In the genomic region with DNA sequence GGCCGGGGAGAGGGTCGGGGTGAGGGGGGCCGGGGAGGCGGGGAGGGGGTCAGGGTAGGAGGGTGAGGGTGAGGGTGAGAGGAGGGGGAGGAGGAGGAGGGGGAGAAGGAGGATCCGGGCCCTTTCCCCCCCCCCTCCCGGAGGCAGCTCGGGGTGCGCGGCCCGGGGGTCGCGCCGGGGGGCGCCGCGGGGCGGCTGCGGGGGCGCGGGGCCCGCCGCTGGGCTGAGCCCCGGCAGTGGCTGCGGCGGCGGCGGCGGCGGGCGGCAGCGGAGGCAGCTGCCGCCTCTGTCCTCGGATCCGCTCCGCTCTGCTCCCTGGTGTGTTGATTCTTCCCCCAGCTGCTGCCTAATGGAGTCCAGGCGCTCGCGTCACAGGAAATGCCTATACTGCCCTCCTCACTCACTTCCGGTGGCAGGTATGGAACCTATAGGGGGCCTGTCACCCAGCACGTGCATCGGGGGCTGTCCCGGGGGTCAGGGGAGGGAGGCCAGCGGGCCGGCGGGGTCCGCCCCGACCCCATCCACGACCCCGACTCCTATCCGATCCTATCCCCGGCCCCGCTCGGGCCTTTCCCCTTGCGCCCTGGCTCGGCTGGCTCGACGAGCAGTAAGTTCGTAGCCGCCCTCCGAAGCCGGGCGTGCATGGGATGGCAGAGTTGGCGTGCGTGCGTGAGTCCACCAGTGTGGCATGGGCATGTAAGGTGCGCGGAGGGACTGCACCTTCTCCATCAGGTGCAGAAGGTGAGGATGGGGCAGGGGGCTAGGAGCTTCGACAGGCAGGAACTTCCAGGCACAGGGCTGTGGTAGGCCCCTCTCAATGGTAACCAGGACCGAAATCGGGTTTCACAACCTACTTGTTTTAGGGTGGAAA, we compare ENCODE assay signal across 8 cellular contexts. TPM values are rescaled to one million over a fixed set of nuclear protein-coding genes. Genes with fewer than 3 reads are reported as not detected.
DNase-seq lines count a peak whose midpoint lies in the region; ATAC-seq, FAIRE-seq and TF ChIP-seq lines count a peak whose summit lies in the region.

Gene WDR26 (minus strand): TSS at position 351 of the 871 bp plus-strand sequence.

- H3K4me1 ChIP-seq in right atrium auricular region: peaks cover 0 to 46% of the 10 kb centered on the region in 2 donors
- H3K4me1 ChIP-seq in psoas muscle: peaks cover 36% of the 10 kb centered on the region

- DNase-seq in NCI-H1694 (lab: John Stamatoyannopoulos, UW): peak; percentile 77
- peak; percentile 67 to 76 (median 71) for DNase-seq in T-helper 17 cell
- peak; percentile 78 for DNase-seq in amniotic stem cell (lab: John Stamatoyannopoulos, UW)
- peak; percentile 80 for DNase-seq in right atrium auricular region (ENCODE audit: low spot score)
- DNase-seq in psoas muscle: peak; percentile 76 to 88
- peak; percentile 88 for DNase-seq in urothelium cell line (ENCODE audit: low spot score)

- WGBS in psoas muscle, 3 donors: 0 to 1% (median 1%) methylated on average over 34 to 51 of the region's 70 CpGs

- peaks cover 4% of the 10 kb centered on the region for H3K36me3 Mint-ChIP-seq in T-helper 17 cell (ENCODE audit: low read depth)

- peak within 1 kb of the TSS; percentile 97 for H3K27ac Mint-ChIP-seq in T-helper 17 cell

- peak within 1 kb of the TSS; percentile 97 for H3K4me3 Mint-ChIP-seq in T-helper 17 cell

- peak within 1 kb of the TSS; percentile 91 to 92 for H3K4me3 ChIP-seq in right atrium auricular region
- peak within 1 kb of the TSS; percentile 85 for H3K4me3 ChIP-seq in psoas muscle

- intact Hi-C loops in psoas muscle (cut with DNase I): loop anchor here in 1 of 2 donors (2.0 kb wide), 1 partner anchor 20 kb away; no protein-coding TSS in a partner anchor

- H3K27me3 Mint-ChIP-seq in T-helper 17 cell: no peaks in the 10 kb centered on the region

- ATAC-seq in GM18498 (IDR thresholded peaks at IDR 0.05; ENCODE audit: unreplicated experiment): peak; percentile 86
- peak; percentile 80 for ATAC-seq in HG02840 (IDR thresholded peaks at IDR 0.05; ENCODE audit: low FRiP score, unreplicated experiment)
- peak; percentile 86 for ATAC-seq in T-helper 17 cell
- peak; percentile 81 to 89 (median 84) for ATAC-seq in psoas muscle

- H3K27ac ChIP-seq in right atrium auricular region (peak within 1 kb of the TSS; percentile 98 to 99), psoas muscle (peak within 1 kb of the TSS; percentile 96)

- H3K9me3 ChIP-seq in T-helper 17 cell (ENCODE audit: control insufficient read depth, low read length, poor library complexity, severe bottlenecking) (no peaks in the 10 kb centered on the region), right atrium auricular region (no peaks in the 10 kb centered on the region), psoas muscle (no peaks in the 10 kb centered on the region)

- no peak for TF ChIP-seq CTCF in right atrium auricular region (IDR thresholded peaks at IDR 0.05)
- TF ChIP-seq CTCF in psoas muscle (IDR thresholded peaks at IDR 0.05): no peak

- H3K4me1 Mint-ChIP-seq in T-helper 17 cell: peaks cover 41% of the 10 kb centered on the region

- H3K27me3 ChIP-seq in right atrium auricular region (no peaks in the 10 kb centered on the region), psoas muscle (ENCODE audit: insufficient read depth in 3 of 3, low read length in 2 of 3) (no peaks in the 10 kb centered on the region)

- peak; percentile 37 for FAIRE-seq in urothelium cell line (lab: Jason Lieb, UNC)

- peaks cover 4% of the 10 kb centered on the region for H3K36me3 ChIP-seq in right atrium auricular region
- H3K36me3 ChIP-seq in psoas muscle (ENCODE audit: insufficient read depth in 1 of 2, low read depth in 1 of 2): peaks cover 0 to 20% of the 10 kb centered on the region in 2 donors

RNA-seq across cellular contexts. Expression of gene WDR26, which starts in this region (rescaled TPM):
- 100 to 1,000 TPM; 157 to 176 TPM for total RNA-seq in T-helper 17 cell
- total RNA-seq in right atrium auricular region: 10 to 100 TPM; 44.6 to 54.5 TPM
- 100 to 1,000 TPM in 3 of 4 donors, 10 to 100 TPM in 1; 82.4 to 114 (median 107) TPM for total RNA-seq in psoas muscle
- polyA plus RNA-seq in psoas muscle: 10 to 100 TPM; 29.1 to 68.0 (median 35.2) TPM

Comparison
In these comparisons a context has a peak if more than half of its experiments do, and no peak if none do; other contexts are left out.
1. Peak in every context shown above with its lines: DNase-seq, ATAC-seq, H3K4me3 ChIP-seq and H3K27ac ChIP-seq.